28 cellular contexts compared by ENCODE assay signal in genomic region chr10:4217187-4217586, GRCh38.
"Had no signal": no experiment of that assay in that cellular context is flagged by ENCODE, and none has a peak within 500 bp of the region (broad histone marks: within the 10 kb centered on the region; RNA-seq: fewer than 3 reads in every experiment).

No MANE protein-coding gene starts in this region.

- H3K4me3 ChIP-seq: body of pancreas, cardiac muscle cell, hepatocyte, smooth muscle cell, stomach, vagina had no signal

- H3K9me3 Mint-ChIP-seq: activated CD4-positive, alpha-beta T cell treated with anti-CD3 and anti-CD28 coated beads, Interleukin-2, amount 10 ng/mL, durations not matched to agents 7 days and 5 days; nephron; T-helper 2 cell treated with Interferon-gamma antibody and Interleukin-4, amounts not matched to agents 5 μg/mL and 100 μg/mL, for 36 hours had no signal

- H3K9me3 ChIP-seq: body of pancreas, neutrophil, stomach, vagina had no signal

- H3K36me3 Mint-ChIP-seq: activated CD8-positive, alpha-beta memory T cell treated with anti-CD3 and anti-CD28 coated beads, Interleukin-2, amount 10 ng/mL, durations not matched to agents 7 days and 5 days; immature natural killer cell; type B pancreatic cell had no signal

- H3K36me3 ChIP-seq: cardiac muscle cell, neutrophil, stomach, vagina had no signal

- H3K4me1 Mint-ChIP-seq: activated CD4-positive, alpha-beta T cell treated with anti-CD3 and anti-CD28 coated beads, Interleukin-2, amount 10 ng/mL, durations not matched to agents 7 days and 5 days; activated CD8-positive, alpha-beta memory T cell treated with anti-CD3 and anti-CD28 coated beads, Interleukin-2, amount 10 ng/mL, durations not matched to agents 7 days and 5 days; immature natural killer cell had no signal

- H3K27ac ChIP-seq: body of pancreas, cardiac muscle cell, hepatocyte, neutrophil, parathyroid adenoma, stomach, vagina, VCaP had no signal

- H3K27me3 ChIP-seq: body of pancreas, cardiac muscle cell, hepatocyte, neutrophil, stomach, vagina had no signal

- H3K27me3 Mint-ChIP-seq: activated CD8-positive, alpha-beta T cell treated with anti-CD3 and anti-CD28 coated beads for 36 hours; stimulated activated memory B cell treated with anti-CD40 and anti-IgM and Interleukin-4, amounts not matched to agents 10 μg/mL and 1 μg/mL and 100 μg/mL, for 72 hours had no signal

- H3K4me3 Mint-ChIP-seq: activated CD4-positive, alpha-beta T cell treated with anti-CD3 and anti-CD28 coated beads, Interleukin-2, amount 10 ng/mL, durations not matched to agents 7 days and 5 days; activated CD8-positive, alpha-beta memory T cell treated with anti-CD3 and anti-CD28 coated beads, Interleukin-2, amount 10 ng/mL, durations not matched to agents 7 days and 5 days; activated CD8-positive, alpha-beta T cell treated with anti-CD3 and anti-CD28 coated beads for 36 hours; immature natural killer cell; nephron; stimulated activated memory B cell treated with anti-CD40 and anti-IgM and Interleukin-4, amounts not matched to agents 10 μg/mL and 1 μg/mL and 100 μg/mL, for 72 hours; T-helper 2 cell treated with Interferon-gamma antibody and Interleukin-4, amounts not matched to agents 5 μg/mL and 100 μg/mL, for 36 hours; type B pancreatic cell had no signal

- ATAC-seq: activated CD4-positive, CD25-positive, alpha-beta regulatory T cell treated with anti-CD3 and anti-CD28 coated beads, Interleukin-2, amount 50 U/mL, for 24 hours; activated CD8-positive, alpha-beta memory T cell treated with anti-CD3 and anti-CD28 coated beads, Interleukin-2, amount 10 ng/mL, durations not matched to agents 7 days and 5 days; activated CD8-positive, alpha-beta T cell treated with anti-CD3 and anti-CD28 coated beads for 36 hours; body of pancreas; esophagus mucosa; sciatic nerve; stimulated activated memory B cell treated with anti-CD40 and anti-IgM and Interleukin-4, amounts not matched to agents 10 μg/mL and 1 μg/mL and 100 μg/mL, for 72 hours had no signal

- H3K27ac Mint-ChIP-seq: activated CD4-positive, alpha-beta T cell treated with anti-CD3 and anti-CD28 coated beads, Interleukin-2, amount 10 ng/mL, durations not matched to agents 7 days and 5 days; activated CD8-positive, alpha-beta memory T cell treated with anti-CD3 and anti-CD28 coated beads, Interleukin-2, amount 10 ng/mL, durations not matched to agents 7 days and 5 days; activated CD8-positive, alpha-beta T cell treated with anti-CD3 and anti-CD28 coated beads for 36 hours; immature natural killer cell; nephron; stimulated activated memory B cell treated with anti-CD40 and anti-IgM and Interleukin-4, amounts not matched to agents 10 μg/mL and 1 μg/mL and 100 μg/mL, for 72 hours; T-helper 2 cell treated with Interferon-gamma antibody and Interleukin-4, amounts not matched to agents 5 μg/mL and 100 μg/mL, for 36 hours; type B pancreatic cell had no signal

- DNase-seq: activated CD4-positive, alpha-beta T cell treated with anti-CD3 and anti-CD28 coated beads, Interleukin-2, amount 10 ng/mL, durations not matched to agents 7 days and 5 days; activated CD8-positive, alpha-beta memory T cell treated with anti-CD3 and anti-CD28 coated beads, Interleukin-2, amount 10 ng/mL, durations not matched to agents 7 days and 5 days; activated CD8-positive, alpha-beta T cell treated with anti-CD3 and anti-CD28 coated beads for 36 hours; activated effector memory CD4-positive, alpha-beta T cell treated with anti-CD3 and anti-CD28 coated beads, Interleukin-2, amount 50 U/mL, for 16 hours; activated naive CD4-positive, alpha-beta T cell treated with anti-CD3 and anti-CD28 coated beads, Interleukin-2, amount 50 U/mL, for 16 hours; activated T-cell treated with anti-CD3 and anti-CD28 coated beads for 4 hours; anterior cingulate cortex; body of pancreas; effector memory CD4-positive, alpha-beta T cell; foreskin melanocyte; immature natural killer cell; midbrain; stimulated activated CD4-positive, alpha-beta T cell treated with anti-CD3 and anti-CD28 coated beads, Interleukin-15, amount 100 ng/mL, for 24 hours; stomach had no signal

- H3K4me1 ChIP-seq: body of pancreas, parathyroid adenoma, stomach, vagina had no signal
